In the genomic region with DNA sequence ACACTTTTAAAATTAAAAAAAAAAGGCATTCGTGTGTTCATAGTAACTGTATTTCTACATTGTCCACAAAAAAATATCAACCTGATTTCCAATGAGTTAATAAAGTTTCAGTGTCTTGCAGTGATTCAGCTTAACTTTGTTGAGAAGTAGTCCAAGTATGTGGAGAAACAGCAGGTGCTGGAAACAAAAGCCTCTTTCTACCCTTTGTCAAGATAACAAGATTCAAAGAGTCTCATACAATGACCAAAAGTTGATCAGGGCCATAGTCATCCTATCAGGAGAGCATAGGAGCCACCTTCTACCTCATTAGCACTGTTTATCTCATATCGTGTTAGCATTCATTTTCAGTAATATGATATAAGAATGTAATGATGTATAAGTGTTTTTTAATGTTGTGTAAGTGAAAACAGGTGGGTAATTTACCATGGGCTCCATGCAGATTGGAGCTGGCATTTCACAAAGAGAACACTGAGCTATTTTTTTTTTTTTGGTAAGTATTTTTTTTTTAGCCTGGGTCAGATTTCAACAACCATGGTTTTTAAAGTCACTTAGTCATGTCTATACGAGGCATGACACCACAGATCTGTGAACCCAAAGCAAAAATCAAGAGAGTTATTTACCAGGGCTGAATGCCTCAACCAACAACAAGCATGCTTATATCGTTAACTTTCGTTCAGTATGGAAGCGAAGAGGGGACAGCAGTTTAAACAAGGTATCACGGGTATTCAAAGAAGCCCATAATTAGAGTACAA, we compare ENCODE assay signal across 2 cellular contexts.
TF ChIP-seq lines count a peak whose summit lies in the region.

No MANE protein-coding gene starts in this region.

TF ChIP-seq in GM23338, 12 proteins besides CTCF, POLR2A, EP300 and RAD21:
- TF ChIP-seq EZH2 (IDR thresholded peaks at IDR 0.05; ENCODE audit: low read depth, unreplicated experiment), result no peak
- TF ChIP-seq, protein P1, sequence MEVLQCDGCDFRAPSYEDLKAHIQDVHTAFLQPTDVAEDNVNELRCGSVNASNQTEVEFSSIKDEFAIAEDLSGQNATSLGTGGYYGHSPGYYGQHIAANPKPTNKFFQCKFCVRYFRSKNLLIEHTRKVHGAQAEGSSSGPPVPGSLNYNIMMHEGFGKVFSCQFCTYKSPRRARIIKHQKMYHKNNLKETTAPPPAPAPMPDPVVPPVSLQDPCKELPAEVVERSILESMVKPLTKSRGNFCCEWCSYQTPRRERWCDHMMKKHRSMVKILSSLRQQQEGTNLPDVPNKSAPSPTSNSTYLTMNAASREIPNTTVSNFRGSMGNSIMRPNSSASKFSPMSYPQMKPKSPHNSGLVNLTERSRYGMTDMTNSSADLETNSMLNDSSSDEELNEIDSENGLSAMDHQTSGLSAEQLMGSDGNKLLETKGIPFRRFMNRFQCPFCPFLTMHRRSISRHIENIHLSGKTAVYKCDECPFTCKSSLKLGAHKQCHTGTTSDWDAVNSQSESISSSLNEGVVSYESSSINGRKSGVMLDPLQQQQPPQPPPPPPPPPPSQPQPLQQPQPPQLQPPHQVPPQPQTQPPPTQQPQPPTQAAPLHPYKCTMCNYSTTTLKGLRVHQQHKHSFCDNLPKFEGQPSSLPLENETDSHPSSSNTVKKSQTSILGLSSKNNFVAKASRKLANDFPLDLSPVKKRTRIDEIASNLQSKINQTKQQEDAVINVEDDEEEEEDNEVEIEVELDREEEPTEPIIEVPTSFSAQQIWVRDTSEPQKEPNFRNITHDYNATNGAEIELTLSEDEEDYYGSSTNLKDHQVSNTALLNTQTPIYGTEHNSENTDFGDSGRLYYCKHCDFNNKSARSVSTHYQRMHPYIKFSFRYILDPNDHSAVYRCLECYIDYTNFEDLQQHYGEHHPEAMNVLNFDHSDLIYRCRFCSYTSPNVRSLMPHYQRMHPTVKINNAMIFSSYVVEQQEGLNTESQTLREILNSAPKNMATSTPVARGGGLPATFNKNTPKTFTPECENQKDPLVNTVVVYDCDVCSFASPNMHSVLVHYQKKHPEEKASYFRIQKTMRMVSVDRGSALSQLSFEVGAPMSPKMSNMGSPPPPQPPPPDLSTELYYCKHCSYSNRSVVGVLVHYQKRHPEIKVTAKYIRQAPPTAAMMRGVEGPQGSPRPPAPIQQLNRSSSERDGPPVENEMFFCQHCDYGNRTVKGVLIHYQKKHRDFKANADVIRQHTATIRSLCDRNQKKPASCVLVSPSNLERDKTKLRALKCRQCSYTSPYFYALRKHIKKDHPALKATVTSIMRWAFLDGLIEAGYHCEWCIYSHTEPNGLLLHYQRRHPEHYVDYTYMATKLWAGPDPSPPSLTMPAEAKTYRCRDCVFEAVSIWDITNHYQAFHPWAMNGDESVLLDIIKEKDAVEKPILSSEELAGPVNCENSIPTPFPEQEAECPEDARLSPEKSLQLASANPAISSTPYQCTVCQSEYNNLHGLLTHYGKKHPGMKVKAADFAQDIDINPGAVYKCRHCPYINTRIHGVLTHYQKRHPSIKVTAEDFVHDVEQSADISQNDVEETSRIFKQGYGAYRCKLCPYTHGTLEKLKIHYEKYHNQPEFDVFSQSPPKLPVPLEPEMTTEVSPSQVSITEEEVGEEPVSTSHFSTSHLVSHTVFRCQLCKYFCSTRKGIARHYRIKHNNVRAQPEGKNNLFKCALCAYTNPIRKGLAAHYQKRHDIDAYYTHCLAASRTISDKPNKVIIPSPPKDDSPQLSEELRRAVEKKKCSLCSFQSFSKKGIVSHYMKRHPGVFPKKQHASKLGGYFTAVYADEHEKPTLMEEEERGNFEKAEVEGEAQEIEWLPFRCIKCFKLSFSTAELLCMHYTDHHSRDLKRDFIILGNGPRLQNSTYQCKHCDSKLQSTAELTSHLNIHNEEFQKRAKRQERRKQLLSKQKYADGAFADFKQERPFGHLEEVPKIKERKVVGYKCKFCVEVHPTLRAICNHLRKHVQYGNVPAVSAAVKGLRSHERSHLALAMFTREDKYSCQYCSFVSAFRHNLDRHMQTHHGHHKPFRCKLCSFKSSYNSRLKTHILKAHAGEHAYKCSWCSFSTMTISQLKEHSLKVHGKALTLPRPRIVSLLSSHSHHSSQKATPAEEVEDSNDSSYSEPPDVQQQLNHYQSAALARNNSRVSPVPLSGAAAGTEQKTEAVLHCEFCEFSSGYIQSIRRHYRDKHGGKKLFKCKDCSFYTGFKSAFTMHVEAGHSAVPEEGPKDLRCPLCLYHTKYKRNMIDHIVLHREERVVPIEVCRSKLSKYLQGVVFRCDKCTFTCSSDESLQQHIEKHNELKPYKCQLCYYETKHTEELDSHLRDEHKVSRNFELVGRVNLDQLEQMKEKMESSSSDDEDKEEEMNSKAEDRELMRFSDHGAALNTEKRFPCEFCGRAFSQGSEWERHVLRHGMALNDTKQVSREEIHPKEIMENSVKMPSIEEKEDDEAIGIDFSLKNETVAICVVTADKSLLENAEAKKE (CRISPR knock-in tag; IDR thresholded peaks at IDR 0.05), result peak; percentile 82
- TF ChIP-seq, protein P2, sequence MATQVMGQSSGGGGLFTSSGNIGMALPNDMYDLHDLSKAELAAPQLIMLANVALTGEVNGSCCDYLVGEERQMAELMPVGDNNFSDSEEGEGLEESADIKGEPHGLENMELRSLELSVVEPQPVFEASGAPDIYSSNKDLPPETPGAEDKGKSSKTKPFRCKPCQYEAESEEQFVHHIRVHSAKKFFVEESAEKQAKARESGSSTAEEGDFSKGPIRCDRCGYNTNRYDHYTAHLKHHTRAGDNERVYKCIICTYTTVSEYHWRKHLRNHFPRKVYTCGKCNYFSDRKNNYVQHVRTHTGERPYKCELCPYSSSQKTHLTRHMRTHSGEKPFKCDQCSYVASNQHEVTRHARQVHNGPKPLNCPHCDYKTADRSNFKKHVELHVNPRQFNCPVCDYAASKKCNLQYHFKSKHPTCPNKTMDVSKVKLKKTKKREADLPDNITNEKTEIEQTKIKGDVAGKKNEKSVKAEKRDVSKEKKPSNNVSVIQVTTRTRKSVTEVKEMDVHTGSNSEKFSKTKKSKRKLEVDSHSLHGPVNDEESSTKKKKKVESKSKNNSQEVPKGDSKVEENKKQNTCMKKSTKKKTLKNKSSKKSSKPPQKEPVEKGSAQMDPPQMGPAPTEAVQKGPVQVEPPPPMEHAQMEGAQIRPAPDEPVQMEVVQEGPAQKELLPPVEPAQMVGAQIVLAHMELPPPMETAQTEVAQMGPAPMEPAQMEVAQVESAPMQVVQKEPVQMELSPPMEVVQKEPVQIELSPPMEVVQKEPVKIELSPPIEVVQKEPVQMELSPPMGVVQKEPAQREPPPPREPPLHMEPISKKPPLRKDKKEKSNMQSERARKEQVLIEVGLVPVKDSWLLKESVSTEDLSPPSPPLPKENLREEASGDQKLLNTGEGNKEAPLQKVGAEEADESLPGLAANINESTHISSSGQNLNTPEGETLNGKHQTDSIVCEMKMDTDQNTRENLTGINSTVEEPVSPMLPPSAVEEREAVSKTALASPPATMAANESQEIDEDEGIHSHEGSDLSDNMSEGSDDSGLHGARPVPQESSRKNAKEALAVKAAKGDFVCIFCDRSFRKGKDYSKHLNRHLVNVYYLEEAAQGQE (IDR thresholded peaks at IDR 0.05; ENCODE audit: unreplicated experiment), result no peak

TF ChIP-seq in SK-N-SH, 30 proteins besides CTCF, POLR2A, EP300 and RAD21:
- no peak for TF ChIP-seq ELF1 (IDR thresholded peaks at IDR 0.05)
- TF ChIP-seq, protein P3, sequence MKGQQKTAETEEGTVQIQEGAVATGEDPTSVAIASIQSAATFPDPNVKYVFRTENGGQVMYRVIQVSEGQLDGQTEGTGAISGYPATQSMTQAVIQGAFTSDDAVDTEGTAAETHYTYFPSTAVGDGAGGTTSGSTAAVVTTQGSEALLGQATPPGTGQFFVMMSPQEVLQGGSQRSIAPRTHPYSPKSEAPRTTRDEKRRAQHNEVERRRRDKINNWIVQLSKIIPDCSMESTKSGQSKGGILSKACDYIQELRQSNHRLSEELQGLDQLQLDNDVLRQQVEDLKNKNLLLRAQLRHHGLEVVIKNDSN (IDR thresholded peaks at IDR 0.05; ENCODE audit: borderline replicate concordance, low read depth), result no peak
- TF ChIP-seq, protein P2 (IDR thresholded peaks at IDR 0.05; ENCODE audit: low read depth, low read length), result no peak
- no peak for TF ChIP-seq SMC3 (IDR thresholded peaks at IDR 0.05; ENCODE audit: low read depth, low read length)
- no peak for TF ChIP-seq JUND (IDR thresholded peaks at IDR 0.05)
- TF ChIP-seq MEF2A (IDR thresholded peaks at IDR 0.05; ENCODE audit: borderline replicate concordance, low read depth), result no peak
- TF ChIP-seq TCF12 (IDR thresholded peaks at IDR 0.05), result peak; percentile 31; the same call in 1 of the 2 replicates
- no peak for TF ChIP-seq GABPA (IDR thresholded peaks at IDR 0.05; ENCODE audit: low read depth)
TF ChIP-seq in SK-N-SH: peak in this region for 1.
